In genomic region chr16:3909791-3910583, GRCh38 we compare ENCODE assay signal across 1 cellular context.
TF ChIP-seq lines count a peak whose summit lies in the region.

No MANE protein-coding gene starts in this region.

TF ChIP-seq in IMR-90, 13 proteins besides CTCF, POLR2A, EP300 and RAD21:
- TF ChIP-seq CHD1 (IDR thresholded peaks at IDR 0.05; ENCODE audit: low read depth, low read length) = no peak
- TF ChIP-seq NFE2L2 (IDR thresholded peaks at IDR 0.05; ENCODE audit: low read depth, low read length) = no peak
- no peak for TF ChIP-seq USF2 (IDR thresholded peaks at IDR 0.05; ENCODE audit: low read depth, low read length)
- TF ChIP-seq MXI1 (IDR thresholded peaks at IDR 0.05; ENCODE audit: borderline replicate concordance, low read depth, low read length) = no peak
- no peak for TF ChIP-seq BHLHE40 (IDR thresholded peaks at IDR 0.05; ENCODE audit: low read depth, low read length)
- TF ChIP-seq CEBPB (IDR thresholded peaks at IDR 0.05; ENCODE audit: low read depth, low read length) = no peak
- TF ChIP-seq ELK1 (IDR thresholded peaks at IDR 0.05; ENCODE audit: borderline replicate concordance, low read depth, low read length) = no peak
- no peak for TF ChIP-seq RCOR1 (IDR thresholded peaks at IDR 0.05; ENCODE audit: insufficient replicate concordance, low read length)
- no peak for TF ChIP-seq SMC3 (IDR thresholded peaks at IDR 0.05; ENCODE audit: low read depth, low read length)
- no peak for TF ChIP-seq FOS (IDR thresholded peaks at IDR 0.05; ENCODE audit: low read depth, low read length)
- TF ChIP-seq MAZ (IDR thresholded peaks at IDR 0.05; ENCODE audit: borderline replicate concordance, low read depth, low read length) = no peak
- TF ChIP-seq MAFK (IDR thresholded peaks at IDR 0.05; ENCODE audit: low read depth, low read length) = no peak
- no peak for TF ChIP-seq RFX5 (IDR thresholded peaks at IDR 0.05; ENCODE audit: low read depth, low read length)
